In the genomic region with DNA sequence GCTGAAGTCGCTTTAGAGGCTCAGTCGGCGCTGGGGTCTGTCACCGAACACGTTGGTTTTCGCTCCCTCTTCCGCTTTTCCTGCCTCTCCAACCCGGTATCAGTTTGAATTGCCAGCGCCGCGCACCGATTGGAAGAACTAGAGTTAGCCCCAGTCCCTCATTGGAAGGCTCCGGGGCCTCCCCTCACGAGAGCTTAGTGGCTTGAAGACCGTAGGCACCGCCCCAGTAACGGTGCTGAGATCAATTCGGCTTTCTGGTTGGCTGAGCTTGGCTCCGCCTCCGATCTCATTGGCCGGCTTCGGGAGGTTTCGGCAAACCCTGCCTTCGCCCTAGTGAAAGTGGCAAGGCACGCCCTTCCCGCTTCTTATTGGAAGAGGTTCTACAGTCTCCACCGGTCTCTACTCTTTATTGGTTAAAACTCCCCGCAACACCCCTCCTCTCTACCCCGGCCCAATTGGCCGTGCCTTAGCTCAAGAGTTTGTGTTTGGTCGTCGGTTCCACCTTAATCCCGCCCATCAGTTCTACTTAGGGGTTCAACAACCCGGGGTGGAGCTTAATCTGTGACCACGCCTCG, we compare ENCODE assay signal across 8 cellular contexts. TPM values are rescaled to one million over a fixed set of nuclear protein-coding genes. Genes with fewer than 3 reads are reported as not detected.
A peak's percentile ranks its signal among the peaks of the same experiment; 100 is the strongest.
DNase-seq lines count a peak whose midpoint lies in the region; ATAC-seq and TF ChIP-seq lines count a peak whose summit lies in the region.
"Not testable (repeated sequence)": the region's sequence is repeated elsewhere in the genome, so short reads cannot be mapped to it uniquely, and the experiment has no call there.

A gene (minus strand): TSS at position 51 of the 575 bp plus-strand sequence. CDS start 814 bp downstream, outside the sequence.

- ATAC-seq in HG02623 (IDR thresholded peaks at IDR 0.05; ENCODE audit: unreplicated experiment): peak; percentile 88

- not testable (repeated sequence) for H3K4me1 Mint-ChIP-seq in stimulated activated naive CD8-positive, alpha-beta T cell treated with anti-CD3 and anti-CD28 coated beads, Interleukin-15, Interleukin-2, amounts not matched to agents 100 ng/mL and 50 ng/mL, for 24 hours (ENCODE audit: low read depth)

- H2BK120ac ChIP-seq in neuronal stem cell (ENCODE audit: low read depth, low read length): not testable (repeated sequence)

- not testable (repeated sequence) for H3K9me3 Mint-ChIP-seq in stimulated activated naive CD8-positive, alpha-beta T cell treated with anti-CD3 and anti-CD28 coated beads, Interleukin-15, Interleukin-2, amounts not matched to agents 100 ng/mL and 50 ng/mL, for 24 hours

- not testable (repeated sequence) for H3K36me3 Mint-ChIP-seq in stimulated activated naive CD8-positive, alpha-beta T cell treated with anti-CD3 and anti-CD28 coated beads, Interleukin-15, Interleukin-2, amounts not matched to agents 100 ng/mL and 50 ng/mL, for 24 hours (ENCODE audit: low read depth)

- not testable (repeated sequence) for H3K14ac ChIP-seq in neuronal stem cell (ENCODE audit: low read length)

- WGBS in neuronal stem cell (ENCODE audit: extremely low coverage in 2 of 2, insufficient read length in 2 of 2, insufficient replicate concordance in 1 of 2), 2 donors: no CpG with 5 or more reads among the region's 36 CpGs

- H3K27me3 Mint-ChIP-seq in stimulated activated naive CD8-positive, alpha-beta T cell treated with anti-CD3 and anti-CD28 coated beads, Interleukin-15, Interleukin-2, amounts not matched to agents 100 ng/mL and 50 ng/mL, for 24 hours: not testable (repeated sequence)

- not testable (repeated sequence) for H3K23ac ChIP-seq in neuronal stem cell (ENCODE audit: low read depth, low read length, poor library complexity)

- peak within 1 kb of the TSS; percentile 83 for H3K27ac Mint-ChIP-seq in stimulated activated naive CD8-positive, alpha-beta T cell treated with anti-CD3 and anti-CD28 coated beads, Interleukin-15, Interleukin-2, amounts not matched to agents 100 ng/mL and 50 ng/mL, for 24 hours

- peak within 1 kb of the TSS; percentile 25 for H3K4me2 ChIP-seq in neuronal stem cell (ENCODE audit: insufficient read depth, low read length, poor library complexity, severe bottlenecking)

- not testable (repeated sequence) for H3K27me3 ChIP-seq in SJSA1 (replicated peaks); neuronal stem cell (ENCODE audit: control insufficient read depth in 3 of 3, insufficient read depth in 3 of 3, low read depth in 1 of 3, low read length in 3 of 3)

- H3K4me3 ChIP-seq in NB4 (ENCODE audit: low read depth, low read length) (peak within 1 kb of the TSS; percentile 49), neuronal stem cell (ENCODE audit: low read length in 2 of 2) (peak within 1 kb of the TSS; percentile 51 to 78)
- H3K4me3 ChIP-seq in SJSA1: not testable (repeated sequence)

- not testable (repeated sequence) for H3K79me1 ChIP-seq in neuronal stem cell (ENCODE audit: low read depth, low read length)

- H3K27ac ChIP-seq in SJSA1: not testable (repeated sequence)
- H3K27ac ChIP-seq in neuronal stem cell (replicated peaks; ENCODE audit: low read length): peak within 1 kb of the TSS; percentile 71

- H3K9ac ChIP-seq in neuronal stem cell (ENCODE audit: low read depth, low read length, poor library complexity): not testable (repeated sequence)

- H2BK15ac ChIP-seq in neuronal stem cell (ENCODE audit: low read length): not testable (repeated sequence)

- not testable (repeated sequence) for H3K36me3 ChIP-seq in SJSA1; neuronal stem cell (replicated peaks in 1 of 2; ENCODE audit: control insufficient read depth in 2 of 2, insufficient read depth in 2 of 2, low read length in 2 of 2)

- H3K9me3 ChIP-seq in SJSA1 (replicated peaks); neuronal stem cell (replicated peaks in 1 of 2; ENCODE audit: control insufficient read depth in 2 of 2, insufficient read depth in 1 of 2, low read depth in 1 of 2, low read length in 2 of 2): not testable (repeated sequence)

- not testable (repeated sequence) for H4K8ac ChIP-seq in neuronal stem cell (ENCODE audit: low read depth, low read length)

- H3K18ac ChIP-seq in neuronal stem cell (ENCODE audit: low read length): not testable (repeated sequence)

- TF ChIP-seq POLR2A in NB4 (IDR thresholded peaks at IDR 0.05; ENCODE audit: extremely low read depth, insufficient read length): not testable (repeated sequence)

- H3K4me1 ChIP-seq in SJSA1 (replicated peaks); neuronal stem cell (ENCODE audit: control insufficient read depth in 2 of 2, insufficient read depth in 1 of 2, low read depth in 1 of 2, low read length in 2 of 2): not testable (repeated sequence)

- TF ChIP-seq CTCF in NB4 (IDR thresholded peaks at IDR 0.05; ENCODE audit: low read depth, low read length): not testable (repeated sequence)

- peak; percentile 99 for DNase-seq in GF-D8 (lab: John Stamatoyannopoulos, UW)
- peak; percentile 99 for DNase-seq in NB4 (ENCODE audit: low read depth)
- DNase-seq in SJSA1 (ENCODE audit: low read depth in 1 of 2, low spot score in 2 of 2): peak; percentile 99
- peak; percentile 99 for DNase-seq in activated effector memory CD4-positive, alpha-beta T cell treated with anti-CD3 and anti-CD28 coated beads, Interleukin-2, amount 50 U/mL, for 16 hours
- DNase-seq in fibroblast of the conjunctiva (ENCODE audit: low read depth): peak; percentile 99
- DNase-seq in neuronal stem cell (ENCODE audit: low spot score): peak; percentile 99

- not testable (repeated sequence) for H2BK12ac ChIP-seq in neuronal stem cell (ENCODE audit: low read length)

- not testable (repeated sequence) for H3K4ac ChIP-seq in neuronal stem cell (ENCODE audit: low read length)

- H4K91ac ChIP-seq in neuronal stem cell (ENCODE audit: low read depth, low read length, poor library complexity): not testable (repeated sequence)

- not testable (repeated sequence) for H2AK5ac ChIP-seq in neuronal stem cell (ENCODE audit: low read depth, low read length)

- peak within 1 kb of the TSS; percentile 64 for H2AFZ ChIP-seq in neuronal stem cell (ENCODE audit: low read length)

- H3K4me3 Mint-ChIP-seq in stimulated activated naive CD8-positive, alpha-beta T cell treated with anti-CD3 and anti-CD28 coated beads, Interleukin-15, Interleukin-2, amounts not matched to agents 100 ng/mL and 50 ng/mL, for 24 hours: peak within 1 kb of the TSS; percentile 79

- H2BK5ac ChIP-seq in neuronal stem cell (ENCODE audit: low read length): not testable (repeated sequence)

RNA-seq across cellular contexts. Expression of the gene that starts here (rescaled TPM):
- 5.9 and 7.2 TPM in 2 replicates for total RNA-seq in SJSA1 (2014; rRNA removed; shearing (Covaris generic))
- 29.2 TPM for polyA plus RNA-seq in neuronal stem cell (2013, experiment 1 of 2)
- polyA plus RNA-seq in neuronal stem cell (2013, experiment 2 of 2): 31.1 TPM
